In genomic region chr11:120334894-120335462, GRCh38 we compare ENCODE assay signal across 7 cellular contexts. TPM values are rescaled to one million over a fixed set of nuclear protein-coding genes. Genes with fewer than 3 reads are reported as not detected.
DNase-seq lines count a peak whose midpoint lies in the region; ATAC-seq and TF ChIP-seq lines count a peak whose summit lies in the region.

No MANE protein-coding gene starts in this region.

- no peaks in the 10 kb centered on the region for H3K9me3 ChIP-seq in heart right ventricle

- peak overlapping the region; percentile 70 for H3K4me3 Mint-ChIP-seq in progenitor cell of endocrine pancreas (ENCODE audit: low read depth)

- intact Hi-C loops in heart right ventricle (cut with DNase I), result loop anchor here in 9 of 10 donors (1.0 to 10.0 kb wide), 10 partner anchors 42 to 350 kb away; no protein-coding TSS in a partner anchor

- H3K27ac Mint-ChIP-seq in progenitor cell of endocrine pancreas, result peak overlapping the region; percentile 88

- H3K4me3 ChIP-seq in GM12865 (ENCODE audit: low read depth, low read length) (peak overlapping the region; percentile 91; the same call in 1 of the 2 replicates), heart right ventricle (peak overlapping the region; percentile 57 to 96 (median 92))

- H3K4me1 ChIP-seq in heart right ventricle, result peaks cover 4 to 68% (median 56%) of the 10 kb centered on the region in 9 donors

- peak overlapping the region; percentile 91 to 100 (median 99) for H3K27ac ChIP-seq in heart right ventricle

- ATAC-seq in heart right ventricle, result peak; percentile 20 to 68 (median 54)
- ATAC-seq in HG02571 (IDR thresholded peaks at IDR 0.05; ENCODE audit: unreplicated experiment), result no peak

- H3K27me3 Mint-ChIP-seq in progenitor cell of endocrine pancreas, result no peaks in the 10 kb centered on the region

- peak; percentile 66 for TF ChIP-seq CTCF in GM12865 (IDR thresholded peaks at IDR 0.05; ENCODE audit: insufficient read depth, low read depth, low read length, missing control alignments)
- TF ChIP-seq CTCF in heart right ventricle (IDR thresholded peaks at IDR 0.05), result peak; percentile 54 to 81 (median 67)
- TF ChIP-seq CTCF in progenitor cell of endocrine pancreas (IDR thresholded peaks at IDR 0.05; ENCODE audit: unreplicated experiment), result peak; percentile 68

- H3K27me3 ChIP-seq in heart right ventricle, result peaks cover 0 to 93% (median 0%) of the 10 kb centered on the region in 7 donors

- 0% methylated on average over 8 of the region's 8 CpGs for WGBS in heart right ventricle, 2 donors

- H3K36me3 Mint-ChIP-seq in progenitor cell of endocrine pancreas (ENCODE audit: insufficient read depth), result peaks cover 2% of the 10 kb centered on the region

- no peaks in the 10 kb centered on the region for H3K9me3 Mint-ChIP-seq in progenitor cell of endocrine pancreas (ENCODE audit: low read depth)

- DNase-seq in GM12865 (ENCODE audit: low read depth), result peak; percentile 85
- peak; percentile 88 for DNase-seq in NAMALWA (ENCODE audit: low spot score)
- DNase-seq in SIG-M5 treated with dmso at 0.1 percent for 504 hours (lab: John Stamatoyannopoulos, UW; ENCODE audit: unreplicated experiment), result peak; percentile 82
- peak; percentile 39 for DNase-seq in amniotic stem cell (lab: John Stamatoyannopoulos, UW)
- peak in 1 of 2 donors; percentile 87 for DNase-seq in heart right ventricle
- peak; percentile 31 for DNase-seq in progenitor cell of endocrine pancreas (ENCODE audit: low spot score, unreplicated experiment)

- H3K36me3 ChIP-seq in heart right ventricle, result peaks cover 0 to 19% (median 4%) of the 10 kb centered on the region in 9 donors

- H3K4me1 Mint-ChIP-seq in progenitor cell of endocrine pancreas (ENCODE audit: low read depth), result peaks cover 28% of the 10 kb centered on the region

RNA-seq across cellular contexts. Expression of gene ARHGEF12, which starts 1.2 kb away (rescaled TPM):
- total RNA-seq in heart right ventricle (100 to 1,000 TPM in 7 of 10 donors, 10 to 100 TPM in 3; 77.7 to 155 (median 115) TPM), progenitor cell of endocrine pancreas (64.9 and 66.2 TPM in 2 replicates)
- 10 to 100 TPM; 20.0 to 25.0 TPM for polyA plus RNA-seq in heart right ventricle

RNA-seq across cellular contexts. Expression of gene TLCD5, which starts 9.9 kb away (rescaled TPM):
- total RNA-seq in heart right ventricle (10 to 100 TPM in 5 of 10 donors, 1 to 10 TPM in 5; 7.4 to 14.5 (median 10.7) TPM), progenitor cell of endocrine pancreas (8.9 and 9.3 TPM in 2 replicates)
- polyA plus RNA-seq in heart right ventricle, result 10 to 100 TPM in 1 of 2 donors, 1 to 10 TPM in 1; 4.1 to 12.4 TPM
